Comparison of ENCODE assay signal across 9 cellular contexts in genomic region chr12:6899837-6900519, GRCh38. TPM values are rescaled to one million over a fixed set of nuclear protein-coding genes. Genes with fewer than 3 reads are reported as not detected.
DNase-seq lines count a peak whose midpoint lies in the region; ATAC-seq and TF ChIP-seq lines count a peak whose summit lies in the region.
"Had no signal": no experiment of that assay in that cellular context is flagged by ENCODE, and none has a peak within 500 bp of the region (broad histone marks: within the 10 kb centered on the region; RNA-seq: fewer than 3 reads in every experiment).

No MANE protein-coding gene starts in this region.

- POLR2A ChIA-PET in CD4-positive, alpha-beta T cell (lab: Charles Lee), result interaction anchor here (1.2 to 1.5 kb wide), 2 partner anchors 27 to 44 kb away, joined by 3 to 4 read pairs; partner anchors contain the start of genes C12orf57 and RNU7-1

- intact Hi-C loops in body of pancreas (cut with DNase I), result no loop called here
- intact Hi-C loops in CD4-positive, alpha-beta T cell (cut with DNase I, micrococcal nuclease), result loop anchor here in 1 of 2 experiments (10.0 kb wide), 1 partner anchor 295 kb away; no protein-coding TSS in a partner anchor

- CTCF ChIA-PET in CD4-positive, alpha-beta T cell (lab: Charles Lee), result interaction anchor here (1.3 to 2.2 kb wide), 2 partner anchors 9 to 27 kb away, joined by 5 to 12 read pairs; partner anchors contain the start of gene SPSB2

- no peaks in the 10 kb centered on the region for H3K27me3 Mint-ChIP-seq in CD4-positive, alpha-beta T cell

- H3K4me3 ChIP-seq in body of pancreas, result no peak overlapping the region
- H3K4me3 ChIP-seq: esophagus muscularis mucosa had no signal

- ATAC-seq in body of pancreas (peak; percentile 52), HG02678 (IDR thresholded peaks at IDR 0.05; ENCODE audit: unreplicated experiment) (no peak), HG03442 (IDR thresholded peaks at IDR 0.05; ENCODE audit: unreplicated experiment) (no peak)
- no peak for ATAC-seq in CD4-positive, alpha-beta T cell (ENCODE audit: poor library complexity)

- WGBS in body of pancreas, 2 donors, result 23 to 26% methylated on average over 10 of the region's 10 CpGs

- no peaks in the 10 kb centered on the region for H3K9me3 Mint-ChIP-seq in CD4-positive, alpha-beta T cell

- H3K27ac ChIP-seq in body of pancreas, result peak overlapping the region; percentile 52 to 78 (median 58)
- H3K27ac ChIP-seq in CD4-positive, alpha-beta T cell (ENCODE audit: low read depth, low read length), result no peak overlapping the region
- H3K27ac ChIP-seq: esophagus muscularis mucosa had no signal

- H3K9me3 ChIP-seq in body of pancreas, result no peaks in the 10 kb centered on the region
- no peaks in the 10 kb centered on the region for H3K9me3 ChIP-seq in CD4-positive, alpha-beta T cell (ENCODE audit: control insufficient read depth, low read length)
- H3K9me3 ChIP-seq: esophagus muscularis mucosa had no signal

- no peaks in the 10 kb centered on the region for H3K4me1 Mint-ChIP-seq in CD4-positive, alpha-beta T cell (ENCODE audit: low read depth)

- H3K4me1 ChIP-seq in body of pancreas, result peaks cover 23% of the 10 kb centered on the region

- no peaks in the 10 kb centered on the region for H3K36me3 ChIP-seq in body of pancreas (replicated peaks in 1 of 2; ENCODE audit: insufficient read depth in 1 of 2, low read depth in 2 of 2)
- H3K36me3 ChIP-seq: esophagus muscularis mucosa had no signal

- no peak overlapping the region for H3K27ac Mint-ChIP-seq in CD4-positive, alpha-beta T cell

- no peaks in the 10 kb centered on the region for H3K27me3 ChIP-seq in body of pancreas
- H3K27me3 ChIP-seq in CD4-positive, alpha-beta T cell (ENCODE audit: control insufficient read depth, insufficient read depth, low read length), result no peaks in the 10 kb centered on the region
- H3K27me3 ChIP-seq: esophagus muscularis mucosa had no signal

- DNase-seq in DMS79 treated with DMSO at 0.1 percent for 48 hours (lab: John Stamatoyannopoulos, UW) (peak; percentile 24), NCI-H146 (lab: John Stamatoyannopoulos, UW) (peak; percentile 83), body of pancreas (peak; percentile 76 to 90 (median 82)), lung microvascular endothelial cell (ENCODE audit: low read depth in 2 of 2) (peak; percentile 86 to 89)
- DNase-seq in NK-92 treated with Interleukin-12 subunit alpha and Interleukin-12 subunit beta, amount 100 ng/mL, for 24 hours (lab: John Stamatoyannopoulos, UW), result no peak
- DNase-seq in CD4-positive, alpha-beta T cell, result no peak

- peak in 2 of 3 donors; percentile 41 to 46 for TF ChIP-seq POLR2A in body of pancreas (IDR thresholded peaks at IDR 0.05)

- no peak for TF ChIP-seq CTCF in body of pancreas (IDR thresholded peaks at IDR 0.05)
- TF ChIP-seq CTCF in CD4-positive, alpha-beta T cell (IDR thresholded peaks at IDR 0.05), result no peak

- no peaks in the 10 kb centered on the region for H3K36me3 Mint-ChIP-seq in CD4-positive, alpha-beta T cell (ENCODE audit: low read depth)

- H3K4me3 Mint-ChIP-seq in CD4-positive, alpha-beta T cell, result no peak overlapping the region

RNA-seq across cellular contexts. Expression of gene LRRC23, which starts 4.6 kb away (rescaled TPM):
- total RNA-seq in body of pancreas, result 10 to 100 TPM in 1 of 2 donors, 1 to 10 TPM in 1; 7.0 to 21.1 TPM
- 1.5 and 3.4 TPM in 2 replicates for total RNA-seq in lung microvascular endothelial cell
- 1 to 10 TPM; 3.2 to 4.7 TPM for total RNA-seq in CD4-positive, alpha-beta T cell

RNA-seq across cellular contexts. Expression of gene ENO2, which starts 14.4 kb away (rescaled TPM):
- 10 to 100 TPM in 1 of 2 donors, 1 to 10 TPM in 1; 4.4 to 11.9 TPM for total RNA-seq in body of pancreas
- total RNA-seq in lung microvascular endothelial cell, result 0.99 and 1.7 TPM in 2 replicates
- total RNA-seq in CD4-positive, alpha-beta T cell, result 100 to 1,000 TPM in 1 of 2 experiments, 10 to 100 TPM in 1; 85.6 to 103 TPM

RNA-seq across cellular contexts. Expression of gene SPSB2, which starts 26.9 kb away (rescaled TPM):
- total RNA-seq in body of pancreas (10 to 100 TPM in 1 of 2 donors, 1 to 10 TPM in 1; 2.6 to 11.9 TPM), lung microvascular endothelial cell (2.2 and 4.2 TPM in 2 replicates)
- total RNA-seq in CD4-positive, alpha-beta T cell, result 1 to 10 TPM; 3.2 to 3.3 TPM

RNA-seq across cellular contexts. Expression of gene ATN1, which starts 27.8 kb away (rescaled TPM):
- 10 to 100 TPM; 36.1 to 86.7 TPM for total RNA-seq in body of pancreas
- total RNA-seq in lung microvascular endothelial cell, result 3.9 and 7.7 TPM in 2 replicates
- total RNA-seq in CD4-positive, alpha-beta T cell, result 10 to 100 TPM; 28.7 to 29.6 TPM

RNA-seq across cellular contexts. Expression of gene TPI1, which starts 32.6 kb away (rescaled TPM):
- total RNA-seq in body of pancreas (100 to 1,000 TPM; 134 to 152 TPM), lung microvascular endothelial cell (958 and 967 TPM in 2 replicates)
- total RNA-seq in CD4-positive, alpha-beta T cell, result 10 to 100 TPM; 46.8 to 48.7 TPM

Comparison
In these comparisons a context has a peak if more than half of its experiments do, and no peak if none do; other contexts are left out.
1. DNase-seq: peak in DMS79 treated with DMSO at 0.1 percent for 48 hours (single experiment), NCI-H146 (single experiment), body of pancreas (4 of 4) and lung microvascular endothelial cell (2 of 2); none in NK-92 treated with Interleukin-12 subunit alpha and Interleukin-12 subunit beta, amount 100 ng/mL, for 24 hours (single experiment) and CD4-positive, alpha-beta T cell (0 of 10).
2. RNA of gene ENO2, which starts 14.4 kb away (total RNA-seq): 85.6 to 103 TPM in CD4-positive, alpha-beta T cell; 4.4 to 11.9 TPM in body of pancreas and 0.99 to 1.7 TPM in lung microvascular endothelial cell; every median in the first group is over 4 times any median in the second.